8 cellular contexts compared by ENCODE assay signal in genomic region chr5:134245101-134245604, GRCh38. TPM values are rescaled to one million over a fixed set of nuclear protein-coding genes. Genes with fewer than 3 reads are reported as not detected.
DNase-seq lines count a peak whose midpoint lies in the region; TF ChIP-seq lines count a peak whose summit lies in the region.

No MANE protein-coding gene starts in this region.

- DNase-seq in A172 (ENCODE audit: low spot score) (peak; percentile 77), NB4 (ENCODE audit: low read depth) (peak; percentile 58), choroid plexus epithelial cell (ENCODE audit: low read depth) (peak; percentile 85), medulla oblongata (ENCODE audit: extremely low spot score) (peak; percentile 45), GM19240 (ENCODE audit: insufficient read length, low spot score) (no peak), ascending aorta (ENCODE audit: low spot score in 2 of 2) (no peak), MV-4-11 (lab: John Stamatoyannopoulos, UW) (no peak)
- DNase-seq in stimulated activated CD4-positive, alpha-beta T cell treated with anti-CD3 and anti-CD28 coated beads, Interleukin-2, amount 100 ng/mL, for 48 hours: no peak

- no peaks in the 10 kb centered on the region for H3K27me3 ChIP-seq in ascending aorta

- TF ChIP-seq CTCF in NB4 (IDR thresholded peaks at IDR 0.05; ENCODE audit: low read depth, low read length) (no peak), choroid plexus epithelial cell (conservative IDR thresholded peaks at IDR 0.05; ENCODE audit: low read depth, low read length) (no peak), ascending aorta (IDR thresholded peaks at IDR 0.05) (no peak)

- H3K4me1 ChIP-seq in ascending aorta: peaks cover 0 to 5% of the 10 kb centered on the region in 2 donors

- H3K36me3 ChIP-seq in ascending aorta: no peaks in the 10 kb centered on the region

- no peak for TF ChIP-seq POLR2A in NB4 (IDR thresholded peaks at IDR 0.05; ENCODE audit: extremely low read depth, insufficient read length)

- intact Hi-C loops in ascending aorta (cut with DNase I): no loop called here

- H3K4me3 ChIP-seq in NB4 (ENCODE audit: low read depth, low read length): no peak overlapping the region
- H3K4me3 ChIP-seq in choroid plexus epithelial cell (ENCODE audit: low read depth, low read length): no peak overlapping the region
- H3K4me3 ChIP-seq in ascending aorta: no peak overlapping the region

- no peak overlapping the region for H3K27ac ChIP-seq in ascending aorta

- no peaks in the 10 kb centered on the region for H3K9me3 ChIP-seq in ascending aorta

RNA-seq across cellular contexts. Expression of gene PPP2CA, which starts 19.3 kb away (rescaled TPM):
- 306 and 365 TPM in 2 replicates for total RNA-seq in A172 (2014; rRNA removed; shearing (Covaris generic))
- 26.2 TPM for total RNA-seq in ascending aorta

Comparison
In these comparisons a context has a peak if more than half of its experiments do, and no peak if none do; other contexts are left out.
1. DNase-seq: peak in A172 (single experiment), NB4 (single experiment), choroid plexus epithelial cell (single experiment) and medulla oblongata (single experiment); none in stimulated activated CD4-positive, alpha-beta T cell treated with anti-CD3 and anti-CD28 coated beads, Interleukin-2, amount 100 ng/mL, for 48 hours (0 of 2), GM19240 (single experiment), ascending aorta (0 of 2) and MV-4-11 (single experiment).
2. RNA of gene PPP2CA, which starts 19.3 kb away (total RNA-seq): 306 to 365 TPM in A172; 26.2 TPM in ascending aorta (single experiment); every median in the first group is over 10 times any median in the second.